ENCODE assay signal across 9 cellular contexts in genomic region chr10:26215923-26216576, GRCh38. TPM values are rescaled to one million over a fixed set of nuclear protein-coding genes. Genes with fewer than 3 reads are reported as not detected.
DNase-seq lines count a peak whose midpoint lies in the region; ATAC-seq and TF ChIP-seq lines count a peak whose summit lies in the region.
"Had no signal": no experiment of that assay in that cellular context is flagged by ENCODE, and none has a peak within 500 bp of the region (broad histone marks: within the 10 kb centered on the region; RNA-seq: fewer than 3 reads in every experiment).

No MANE protein-coding gene starts in this region.

- no peak for TF ChIP-seq CTCF in ovary (IDR thresholded peaks at IDR 0.05)

- 0% methylated on average over 57 of the region's 57 CpGs for WGBS in ectodermal cell, 2 experiments
- 1% methylated on average over 51 to 57 of the region's 57 CpGs for WGBS in ovary, 3 donors

- H3K4me3 ChIP-seq in ectodermal cell (ENCODE audit: insufficient read depth, low read depth, low read length) (peak overlapping the region; percentile 23), ovary (no peak overlapping the region)

- H3K27ac ChIP-seq in ectodermal cell (ENCODE audit: insufficient read depth, low read depth, low read length, poor library complexity, severe bottlenecking) (no peak overlapping the region), ovary (no peak overlapping the region)

- H3K4me1 ChIP-seq in ectodermal cell (ENCODE audit: control insufficient read depth, insufficient read depth, low read length) (peaks cover 40% of the 10 kb centered on the region), ovary (ENCODE audit: insufficient read depth) (no peaks in the 10 kb centered on the region)

- TF ChIP-seq EP300 in ovary (IDR thresholded peaks at IDR 0.05): no peak

- TF ChIP-seq POLR2A in ovary (IDR thresholded peaks at IDR 0.05): no peak

- H3K27me3 ChIP-seq in ectodermal cell (ENCODE audit: control insufficient read depth, insufficient read depth, low read length, poor library complexity, severe bottlenecking): peaks cover 100% of the 10 kb centered on the region
- no peaks in the 10 kb centered on the region for H3K27me3 ChIP-seq in ovary

- ATAC-seq in GM19455 (IDR thresholded peaks at IDR 0.05; ENCODE audit: unreplicated experiment) (no peak), HG02981 (IDR thresholded peaks at IDR 0.05; ENCODE audit: unreplicated experiment) (no peak)

- H3K9me3 ChIP-seq in ectodermal cell (ENCODE audit: control insufficient read depth, low read length) (no peaks in the 10 kb centered on the region), ovary (peaks cover 0 to 9% of the 10 kb centered on the region in 2 donors)

- H3K36me3 ChIP-seq in ectodermal cell (ENCODE audit: control insufficient read depth, insufficient read depth, low read length) (no peaks in the 10 kb centered on the region), ovary (no peaks in the 10 kb centered on the region)

- intact Hi-C loops in ovary (cut with DNase I): no loop called here

- DNase-seq in ELF-1 (ENCODE audit: low read depth, low spot score) (peak; percentile 86), NCI-H2196 (lab: John Stamatoyannopoulos, UW; ENCODE audit: unreplicated experiment) (peak; percentile 60), nucleus accumbens (lab: John Stamatoyannopoulos, UW) (peak in 31 of 56 donors; percentile 14 to 77 (median 51)), NCI-H526 treated with DMSO at 0.1 percent for 48 hours (lab: John Stamatoyannopoulos, UW) (no peak), ovary (no peak)

RNA-seq across cellular contexts. Expression of gene GAD2, which starts 0.5 kb away (rescaled TPM):
- polyA plus RNA-seq in ectodermal cell (2013, experiment 1 of 4): 1.5 TPM
- polyA plus RNA-seq in ectodermal cell (2013, experiment 2 of 4): 0.71 TPM
- polyA plus RNA-seq in ectodermal cell (2013, experiment 3 of 4): 0.80 TPM
- 0.69 TPM for polyA plus RNA-seq in ectodermal cell (2013, experiment 4 of 4)
- not detected for total RNA-seq in ovary
- polyA plus RNA-seq in ovary: under 1 TPM in 1 of 2 donors, not detected in 1; 0.02 TPM
- total RNA-seq: endothelial cell of umbilical vein had no signal
- polyA plus RNA-seq: endothelial cell of umbilical vein had no signal

Comparison
In these comparisons a context has a peak if more than half of its experiments do, and no peak if none do; other contexts are left out.
1. DNase-seq: peak in ELF-1 (single experiment), NCI-H2196 (single experiment) and nucleus accumbens (31 of 56); none in NCI-H526 treated with DMSO at 0.1 percent for 48 hours (single experiment) and ovary (0 of 5).